Comparison of ENCODE assay signal across 26 cellular contexts in the genomic region with DNA sequence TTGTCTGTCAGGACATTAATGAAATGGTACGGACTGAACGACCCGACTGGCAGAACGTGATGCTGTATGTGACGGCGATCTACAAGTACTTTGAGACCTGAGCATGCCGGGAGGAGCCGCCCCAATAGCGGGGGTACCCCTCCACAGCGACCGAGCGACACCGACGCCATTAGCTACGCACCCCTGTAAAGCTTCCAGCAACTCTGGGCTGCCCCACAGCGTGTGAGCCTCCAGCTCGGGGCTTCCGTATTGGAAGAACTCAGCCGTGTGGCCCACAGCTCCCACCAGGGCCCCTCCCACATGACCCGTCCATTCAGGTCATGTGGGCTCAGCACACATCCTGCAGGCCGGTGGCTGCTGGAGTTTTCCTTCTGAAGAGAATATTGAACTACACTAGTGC.
"Had no signal": no experiment of that assay in that cellular context is flagged by ENCODE, and none has a peak within 500 bp of the region (broad histone marks: within the 10 kb centered on the region; RNA-seq: fewer than 3 reads in every experiment).

No MANE protein-coding gene starts in this region.

- H3K9me3 ChIP-seq: colonic mucosa, esophagus muscularis mucosa, gastroesophageal sphincter, psoas muscle, transverse colon had no signal

- H3K27ac ChIP-seq: colonic mucosa, esophagus muscularis mucosa, gastroesophageal sphincter, neural progenitor cell, psoas muscle, skin epidermis, transverse colon had no signal

- H3K27me3 ChIP-seq: colonic mucosa, dorsolateral prefrontal cortex, esophagus muscularis mucosa, gastroesophageal sphincter, neural progenitor cell, transverse colon had no signal

- H3K4me3 ChIP-seq: colonic mucosa, dorsolateral prefrontal cortex, esophagus muscularis mucosa, gastroesophageal sphincter, neural progenitor cell, psoas muscle, skin epidermis, transverse colon had no signal

- H3K4me3 Mint-ChIP-seq: activated CD4-positive, alpha-beta T cell treated with anti-CD3 and anti-CD28 coated beads, Interleukin-2, amount 10 ng/mL, durations not matched to agents 7 days and 5 days; activated CD8-positive, alpha-beta T cell treated with anti-CD3 and anti-CD28 coated beads, Interleukin-2, amount 10 ng/mL, durations not matched to agents 7 days and 5 days; activated T-helper 1 cell treated with anti-CD3 and anti-CD28 coated beads, Interleukin-12 subunit alpha, Interleukin-12 subunit beta, Interleukin-2, Interleukin-4 antibody, amounts not matched to agents 30 ng/mL and 10 ng/mL and 1 ng/mL, durations not matched to agents 14 hours and 24 hours and 36 hours; effector memory CD8-positive, alpha-beta T cell; naive thymus-derived CD4-positive, alpha-beta T cell; neural progenitor cell; stimulated activated memory B cell treated with anti-CD40 and anti-IgM and Interleukin-4, amounts not matched to agents 10 μg/mL and 1 μg/mL and 100 μg/mL, for 72 hours had no signal

- FAIRE-seq: astrocyte, endothelial cell of umbilical vein, islet of Langerhans, urothelium cell line had no signal

- H3K27ac Mint-ChIP-seq: activated CD4-positive, alpha-beta T cell treated with anti-CD3 and anti-CD28 coated beads, Interleukin-2, amount 10 ng/mL, durations not matched to agents 7 days and 5 days; activated CD8-positive, alpha-beta T cell treated with anti-CD3 and anti-CD28 coated beads, Interleukin-2, amount 10 ng/mL, durations not matched to agents 7 days and 5 days; activated T-helper 1 cell treated with anti-CD3 and anti-CD28 coated beads, Interleukin-12 subunit alpha, Interleukin-12 subunit beta, Interleukin-2, Interleukin-4 antibody, amounts not matched to agents 30 ng/mL and 10 ng/mL and 1 ng/mL, durations not matched to agents 14 hours and 24 hours and 36 hours; effector memory CD8-positive, alpha-beta T cell; neural progenitor cell; stimulated activated memory B cell treated with anti-CD40 and anti-IgM and Interleukin-4, amounts not matched to agents 10 μg/mL and 1 μg/mL and 100 μg/mL, for 72 hours had no signal

- DNase-seq: activated CD4-positive, alpha-beta T cell treated with anti-CD3 and anti-CD28 coated beads, Interleukin-2, amount 10 ng/mL, durations not matched to agents 7 days and 5 days; activated CD8-positive, alpha-beta T cell treated with anti-CD3 and anti-CD28 coated beads, Interleukin-2, amount 10 ng/mL, durations not matched to agents 7 days and 5 days; activated gamma-delta T cell treated with Interleukin-2 at 50 U/mL for 16 hours; colonic mucosa; effector memory CD8-positive, alpha-beta T cell; head of caudate nucleus; hypothalamus; left cardiac atrium; naive thymus-derived CD4-positive, alpha-beta T cell; stimulated activated CD4-positive, alpha-beta T cell treated with anti-CD3 and anti-CD28 coated beads, Interleukin-2, amount 100 ng/mL, for 24 hours; transverse colon had no signal

- ATAC-seq: activated CD4-positive, CD25-positive, alpha-beta regulatory T cell treated with anti-CD3 and anti-CD28 coated beads, Interleukin-2, amount 50 U/mL, for 24 hours; activated CD8-positive, alpha-beta T cell treated with anti-CD3 and anti-CD28 coated beads, Interleukin-2, amount 10 ng/mL, durations not matched to agents 7 days and 5 days; activated naive CD4-positive, alpha-beta T cell treated with anti-CD3 and anti-CD28 coated beads, Interleukin-2, amount 50 U/mL, for 72 hours; effector memory CD8-positive, alpha-beta T cell; gastroesophageal sphincter; left cardiac atrium; naive thymus-derived CD4-positive, alpha-beta T cell; psoas muscle; right cardiac atrium; stimulated activated memory B cell treated with anti-CD40 and anti-IgM and Interleukin-4, amounts not matched to agents 10 μg/mL and 1 μg/mL and 100 μg/mL, for 72 hours had no signal

- H3K9me3 Mint-ChIP-seq: activated CD4-positive, alpha-beta T cell treated with anti-CD3 and anti-CD28 coated beads, Interleukin-2, amount 10 ng/mL, durations not matched to agents 7 days and 5 days; activated naive CD4-positive, alpha-beta T cell treated with anti-CD3 and anti-CD28 coated beads, Interleukin-2, amount 50 U/mL, for 72 hours; activated T-helper 1 cell treated with anti-CD3 and anti-CD28 coated beads, Interleukin-12 subunit alpha, Interleukin-12 subunit beta, Interleukin-2, Interleukin-4 antibody, amounts not matched to agents 30 ng/mL and 10 ng/mL and 1 ng/mL, durations not matched to agents 14 hours and 24 hours and 36 hours; effector memory CD8-positive, alpha-beta T cell; naive thymus-derived CD4-positive, alpha-beta T cell; neural progenitor cell; stimulated activated memory B cell treated with anti-CD40 and anti-IgM and Interleukin-4, amounts not matched to agents 10 μg/mL and 1 μg/mL and 100 μg/mL, for 72 hours had no signal

- H3K36me3 ChIP-seq: colonic mucosa, neural progenitor cell had no signal

- H3K4me1 ChIP-seq: colonic mucosa, psoas muscle, transverse colon had no signal

- H3K36me3 Mint-ChIP-seq: activated naive CD4-positive, alpha-beta T cell treated with anti-CD3 and anti-CD28 coated beads, Interleukin-2, amount 50 U/mL, for 72 hours had no signal

- H3K27me3 Mint-ChIP-seq: activated CD4-positive, alpha-beta T cell treated with anti-CD3 and anti-CD28 coated beads, Interleukin-2, amount 10 ng/mL, durations not matched to agents 7 days and 5 days; effector memory CD8-positive, alpha-beta T cell; naive thymus-derived CD4-positive, alpha-beta T cell; stimulated activated memory B cell treated with anti-CD40 and anti-IgM and Interleukin-4, amounts not matched to agents 10 μg/mL and 1 μg/mL and 100 μg/mL, for 72 hours had no signal
